2 cellular contexts compared by ENCODE assay signal in genomic region chrX:15816886-15817285, GRCh38.
TF ChIP-seq lines count a peak whose summit lies in the region.

No MANE protein-coding gene starts in this region.

TF ChIP-seq in HepG2, 621 proteins besides CTCF, POLR2A, EP300 and RAD21 (continues in another document):
- TF ChIP-seq MLXIP (CRISPR knock-in tag; IDR thresholded peaks at IDR 0.05; ENCODE audit: borderline replicate concordance): no peak
- no peak for TF ChIP-seq TBX2 (CRISPR knock-in tag; IDR thresholded peaks at IDR 0.05; ENCODE audit: borderline replicate concordance)
- TF ChIP-seq ZNF101 (CRISPR knock-in tag; IDR thresholded peaks at IDR 0.05; ENCODE audit: borderline replicate concordance, low read depth): no peak
- no peak for TF ChIP-seq ZNF800 (CRISPR knock-in tag; IDR thresholded peaks at IDR 0.05)
- TF ChIP-seq ZUFSP (CRISPR knock-in tag; IDR thresholded peaks at IDR 0.05; ENCODE audit: borderline replicate concordance): no peak
- TF ChIP-seq NBN (conservative IDR thresholded peaks at IDR 0.05): no peak
- no peak for TF ChIP-seq PREB (CRISPR knock-in tag; IDR thresholded peaks at IDR 0.05)
- TF ChIP-seq BRF2 (CRISPR knock-in tag; IDR thresholded peaks at IDR 0.05): no peak
- no peak for TF ChIP-seq ISX (CRISPR knock-in tag; conservative IDR thresholded peaks at IDR 0.05)
- TF ChIP-seq ZNF776 (CRISPR knock-in tag; IDR thresholded peaks at IDR 0.05): no peak
- no peak for TF ChIP-seq ZNF670 (CRISPR knock-in tag; IDR thresholded peaks at IDR 0.05; ENCODE audit: borderline replicate concordance)
- no peak for TF ChIP-seq MAZ (IDR thresholded peaks at IDR 0.05; ENCODE audit: borderline replicate concordance, low read depth, low read length)
- TF ChIP-seq MAZ (CRISPR knock-in tag; IDR thresholded peaks at IDR 0.05; ENCODE audit: low read depth): no peak
- TF ChIP-seq NR0B2 (CRISPR knock-in tag; IDR thresholded peaks at IDR 0.05): no peak
- TF ChIP-seq RARA (CRISPR knock-in tag; IDR thresholded peaks at IDR 0.05): no peak

TF ChIP-seq in endothelial cell of umbilical vein, 7 proteins besides CTCF, POLR2A, EP300 and RAD21:
- no peak for TF ChIP-seq EZH2 (IDR thresholded peaks at IDR 0.05; ENCODE audit: borderline replicate concordance, low read depth, low read length, severe bottlenecking)
- TF ChIP-seq POLR2AphosphoS5 (IDR thresholded peaks at IDR 0.05; ENCODE audit: insufficient read depth, low read depth, low read length): no peak
- TF ChIP-seq JUN (IDR thresholded peaks at IDR 0.05; ENCODE audit: borderline replicate concordance, insufficient read depth, insufficient read length, low read depth): no peak
- no peak for TF ChIP-seq FOS (IDR thresholded peaks at IDR 0.05; ENCODE audit: borderline replicate concordance, insufficient read depth, low read length)
